12 cellular contexts compared by ENCODE assay signal in genomic region chr18:67766930-67767329, GRCh38.
A peak's percentile ranks its signal among the peaks of the same experiment; 100 is the strongest.
DNase-seq lines count a peak whose midpoint lies in the region; ATAC-seq and TF ChIP-seq lines count a peak whose summit lies in the region.
"Had no signal": no experiment of that assay in that cellular context is flagged by ENCODE, and none has a peak within 500 bp of the region (broad histone marks: within the 10 kb centered on the region; RNA-seq: fewer than 3 reads in every experiment).

No MANE protein-coding gene starts in this region.

- ATAC-seq in GM19328 (IDR thresholded peaks at IDR 0.05; ENCODE audit: unreplicated experiment): no peak

- DNase-seq in AG09309 (ENCODE audit: low read depth): peak; percentile 13
- DNase-seq in H4 (ENCODE audit: low spot score): peak; percentile 80
- peak; percentile 67 for DNase-seq in NCI-H2107 (lab: John Stamatoyannopoulos, UW)
- DNase-seq in fibroblast of gingiva (ENCODE audit: low read depth): peak; percentile 96
- DNase-seq in NCI-H1092 (lab: John Stamatoyannopoulos, UW): no peak
- DNase-seq in activated naive CD4-positive, alpha-beta T cell treated with anti-CD3 and anti-CD28 coated beads, Interleukin-2, amount 10 ng/mL, durations not matched to agents 7 days and 5 days: no peak
- no peak for DNase-seq in GDM1 (lab: John Stamatoyannopoulos, UW)
- DNase-seq: islet precursor cell, NCI-H2081 had no signal

- H3K4me1 Mint-ChIP-seq in activated naive CD4-positive, alpha-beta T cell treated with anti-CD3 and anti-CD28 coated beads, Interleukin-2, amount 10 ng/mL, durations not matched to agents 7 days and 5 days: no peaks in the 10 kb centered on the region

- H3K4me3 Mint-ChIP-seq in activated naive CD4-positive, alpha-beta T cell treated with anti-CD3 and anti-CD28 coated beads, Interleukin-2, amount 10 ng/mL, durations not matched to agents 7 days and 5 days: no peak overlapping the region
- H3K4me3 Mint-ChIP-seq: T-helper 1 cell treated with Interleukin-12 subunit alpha and Interleukin-12 subunit beta and Interleukin-4 antibody, amounts not matched to agents 30 μg/mL and 1 μg/mL, for 36 hours had no signal

- no peak overlapping the region for H3K27ac Mint-ChIP-seq in activated naive CD4-positive, alpha-beta T cell treated with anti-CD3 and anti-CD28 coated beads, Interleukin-2, amount 10 ng/mL, durations not matched to agents 7 days and 5 days
- H3K27ac Mint-ChIP-seq: progenitor cell of endocrine pancreas; T-helper 1 cell treated with Interleukin-12 subunit alpha and Interleukin-12 subunit beta and Interleukin-4 antibody, amounts not matched to agents 30 μg/mL and 1 μg/mL, for 36 hours had no signal

- CTCF ChIA-PET in activated naive CD4-positive, alpha-beta T cell treated with anti-CD3 and anti-CD28 coated beads, Interleukin-2, amount 10 ng/mL, durations not matched to agents 7 days and 5 days (lab: Charles Lee): no interaction called here

- H3K9me3 Mint-ChIP-seq in activated naive CD4-positive, alpha-beta T cell treated with anti-CD3 and anti-CD28 coated beads, Interleukin-2, amount 10 ng/mL, durations not matched to agents 7 days and 5 days: no peaks in the 10 kb centered on the region
- H3K9me3 Mint-ChIP-seq: T-helper 1 cell treated with Interleukin-12 subunit alpha and Interleukin-12 subunit beta and Interleukin-4 antibody, amounts not matched to agents 30 μg/mL and 1 μg/mL, for 36 hours had no signal

- H3K4me3 ChIP-seq in AG09309 (ENCODE audit: control insufficient read depth, low read depth, low read length): no peak overlapping the region

- no peak for TF ChIP-seq CTCF in AG09309 (IDR thresholded peaks at IDR 0.05; ENCODE audit: control insufficient read depth, insufficient read depth, low read depth, low read length, missing control alignments)

- no peaks in the 10 kb centered on the region for H3K36me3 Mint-ChIP-seq in activated naive CD4-positive, alpha-beta T cell treated with anti-CD3 and anti-CD28 coated beads, Interleukin-2, amount 10 ng/mL, durations not matched to agents 7 days and 5 days

- no peaks in the 10 kb centered on the region for H3K27me3 Mint-ChIP-seq in activated naive CD4-positive, alpha-beta T cell treated with anti-CD3 and anti-CD28 coated beads, Interleukin-2, amount 10 ng/mL, durations not matched to agents 7 days and 5 days
- H3K27me3 Mint-ChIP-seq: progenitor cell of endocrine pancreas had no signal

Comparison
In these comparisons a context has a peak if more than half of its experiments do, and no peak if none do; other contexts are left out.
1. DNase-seq: peak in AG09309 (single experiment), H4 (single experiment), NCI-H2107 (single experiment) and fibroblast of gingiva (single experiment); none in NCI-H1092 (single experiment), activated naive CD4-positive, alpha-beta T cell treated with anti-CD3 and anti-CD28 coated beads, Interleukin-2, amount 10 ng/mL, durations not matched to agents 7 days and 5 days (single experiment) and GDM1 (single experiment).